In genomic region chr13:19605161-19605955, GRCh38 we compare ENCODE assay signal across 2 cellular contexts.
TF ChIP-seq lines count a peak whose summit lies in the region.

No MANE protein-coding gene starts in this region.

TF ChIP-seq in HepG2, 621 proteins besides CTCF, POLR2A, EP300 and RAD21:
- no peak for TF ChIP-seq CREM (IDR thresholded peaks at IDR 0.05)
- TF ChIP-seq CREM (CRISPR knock-in tag; IDR thresholded peaks at IDR 0.05) = no peak
- TF ChIP-seq MED8 (CRISPR knock-in tag; IDR thresholded peaks at IDR 0.05; ENCODE audit: insufficient replicate concordance) = no peak
- no peak for TF ChIP-seq ZNF414 (CRISPR knock-in tag; IDR thresholded peaks at IDR 0.05)
- no peak for TF ChIP-seq MEIS1 (CRISPR knock-in tag; IDR thresholded peaks at IDR 0.05; ENCODE audit: borderline replicate concordance)
- no peak for TF ChIP-seq JUNB (CRISPR knock-in tag; IDR thresholded peaks at IDR 0.05; ENCODE audit: borderline replicate concordance)
- no peak for TF ChIP-seq MTERF4 (CRISPR knock-in tag; IDR thresholded peaks at IDR 0.05)
- no peak for TF ChIP-seq ZNF644 (CRISPR knock-in tag; IDR thresholded peaks at IDR 0.05; ENCODE audit: low read depth)
- no peak for TF ChIP-seq ZNF33B (CRISPR knock-in tag; IDR thresholded peaks at IDR 0.05)
- no peak for TF ChIP-seq ZNF260 (CRISPR knock-in tag; IDR thresholded peaks at IDR 0.05; ENCODE audit: borderline replicate concordance, low read depth)
- no peak for TF ChIP-seq ZNF567 (CRISPR knock-in tag; IDR thresholded peaks at IDR 0.05; ENCODE audit: borderline replicate concordance)
- no peak for TF ChIP-seq ZNF331 (CRISPR knock-in tag; IDR thresholded peaks at IDR 0.05)
- no peak for TF ChIP-seq BCLAF1 (IDR thresholded peaks at IDR 0.05)
- no peak for TF ChIP-seq RFXAP (CRISPR knock-in tag; IDR thresholded peaks at IDR 0.05; ENCODE audit: borderline replicate concordance)
- no peak for TF ChIP-seq TAF1 (CRISPR knock-in tag; IDR thresholded peaks at IDR 0.05)

TF ChIP-seq in GM23338, 12 proteins besides CTCF, POLR2A, EP300 and RAD21:
- TF ChIP-seq ZNF331 (CRISPR knock-in tag; IDR thresholded peaks at IDR 0.05; ENCODE audit: low read depth) (no peak), ZNF114 (CRISPR knock-in tag; IDR thresholded peaks at IDR 0.05) (no peak), REST (IDR thresholded peaks at IDR 0.05; ENCODE audit: unreplicated experiment) (no peak), ETS1 (IDR thresholded peaks at IDR 0.05) (no peak), POLR2AphosphoS5 (IDR thresholded peaks at IDR 0.05; ENCODE audit: low read depth) (no peak), CREB1 (CRISPR knock-in tag; IDR thresholded peaks at IDR 0.05; ENCODE audit: low read depth) (no peak), ZNF462 (CRISPR knock-in tag; IDR thresholded peaks at IDR 0.05) (no peak), EZH2 (IDR thresholded peaks at IDR 0.05; ENCODE audit: low read depth, unreplicated experiment) (no peak), NANOG (IDR thresholded peaks at IDR 0.05; ENCODE audit: borderline replicate concordance) (no peak), JUNB (IDR thresholded peaks at IDR 0.05; ENCODE audit: unreplicated experiment) (no peak), EZH2phosphoT487 (IDR thresholded peaks at IDR 0.05; ENCODE audit: unreplicated experiment) (no peak), STAT1 (IDR thresholded peaks at IDR 0.05; ENCODE audit: unreplicated experiment) (no peak)
TF ChIP-seq in GM23338: peak in this region for 0.
